ENCODE assay signal across 8 cellular contexts in the genomic region with DNA sequence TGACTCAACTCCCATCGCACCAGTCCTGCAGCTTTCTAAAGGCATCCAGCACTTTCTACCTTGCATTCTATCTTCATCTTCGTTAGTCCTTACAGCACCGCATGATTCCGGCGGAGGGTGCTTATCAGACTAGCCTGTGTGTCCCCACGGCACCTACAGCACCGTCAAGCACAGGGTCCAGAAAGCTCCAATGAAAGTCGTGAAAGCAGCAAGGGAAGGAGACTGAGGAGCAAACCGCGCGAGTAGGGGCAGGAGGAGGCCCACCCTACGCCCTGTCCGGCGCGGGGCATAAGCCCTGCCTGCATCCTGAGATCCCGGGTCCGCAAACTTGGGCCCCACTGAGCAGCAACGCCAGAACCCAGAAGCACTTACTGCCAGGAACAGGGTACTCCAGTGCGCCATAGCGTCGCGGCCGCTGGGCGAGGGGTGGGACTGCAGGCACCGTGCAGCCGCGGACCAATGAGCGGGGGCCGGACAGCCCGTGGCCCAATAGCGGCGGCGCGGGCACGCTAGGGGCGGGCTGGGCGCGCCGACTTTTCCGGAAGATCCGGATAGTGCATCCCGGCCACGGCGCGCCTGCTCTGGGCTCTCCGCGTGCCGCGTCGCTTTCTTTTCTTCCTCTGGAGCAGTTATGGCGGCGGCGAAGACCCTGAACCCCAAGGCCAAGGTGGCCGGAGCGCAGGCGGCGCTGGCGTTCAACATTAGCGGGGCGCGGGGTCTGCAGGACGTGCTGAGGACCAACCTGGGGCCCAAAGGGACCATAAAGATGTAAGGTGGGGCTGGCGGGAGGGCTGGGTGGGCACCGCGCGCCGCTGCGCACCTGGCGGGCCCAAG.
DNase-seq lines count a peak whose midpoint lies in the region; ATAC-seq and TF ChIP-seq lines count a peak whose summit lies in the region.

No MANE protein-coding gene starts in this region.

- ATAC-seq in GM18499 (IDR thresholded peaks at IDR 0.05; ENCODE audit: insufficient read depth, unreplicated experiment) (peak; percentile 93), HG02885 (IDR thresholded peaks at IDR 0.05; ENCODE audit: poor library complexity, unreplicated experiment) (peak; percentile 99), T-cell (replicated peaks in 1 of 4) (peak; percentile 97 to 99 (median 99))

- H3K4me1 ChIP-seq in left ventricle myocardium inferior (peaks cover 28% of the 10 kb centered on the region), prostate gland (replicated peaks) (peaks cover 9% of the 10 kb centered on the region)

- peak overlapping the region; percentile 89 for H3K27ac ChIP-seq in left ventricle myocardium inferior (replicated peaks)
- peak overlapping the region; percentile 86 to 90 for H3K27ac ChIP-seq in prostate gland

- no peaks in the 10 kb centered on the region for H3K36me3 Mint-ChIP-seq in T-cell

- intact Hi-C loops in left ventricle myocardium inferior (cut with micrococcal nuclease) (no loop called here), prostate gland (cut with DNase I) (no loop called here)

- H3K4me3 ChIP-seq in left ventricle myocardium inferior (peak overlapping the region; percentile 99), prostate gland (peak overlapping the region; percentile 70 to 93)

- no peaks in the 10 kb centered on the region for H3K9me3 Mint-ChIP-seq in T-cell

- TF ChIP-seq CTCF in left ventricle myocardium inferior (IDR thresholded peaks at IDR 0.05; ENCODE audit: borderline replicate concordance) (peak; percentile 39), prostate gland (IDR thresholded peaks at IDR 0.05) (peak; percentile 17 to 65 (median 36))

- peaks cover 14% of the 10 kb centered on the region for H3K36me3 ChIP-seq in left ventricle myocardium inferior
- H3K36me3 ChIP-seq in prostate gland: no peaks in the 10 kb centered on the region

- H3K9me3 ChIP-seq in left ventricle myocardium inferior (replicated peaks) (no peaks in the 10 kb centered on the region), prostate gland (no peaks in the 10 kb centered on the region)

- H3K27me3 ChIP-seq in left ventricle myocardium inferior (ENCODE audit: low read depth) (no peaks in the 10 kb centered on the region), prostate gland (replicated peaks; ENCODE audit: insufficient read depth) (no peaks in the 10 kb centered on the region)

- H3K27ac Mint-ChIP-seq in T-cell: peak overlapping the region; percentile 83 to 91

- peaks cover 12 to 39% (median 27%) of the 10 kb centered on the region in 3 donors for H3K4me1 Mint-ChIP-seq in T-cell

- WGBS in prostate gland: under 1% methylated on average over 60 of the region's 69 CpGs

- peak overlapping the region; percentile 90 to 93 (median 91) for H3K4me3 Mint-ChIP-seq in T-cell

- POLR2A ChIA-PET in T-cell (lab: Charles Lee): interaction anchor here in 1 of 2 donors (0.6 to 0.7 kb wide), 2 partner anchors 878 to 1822 kb away, joined by 5 to 6 read pairs; a partner anchor contains a TSS

- TF ChIP-seq POLR2A in prostate gland (IDR thresholded peaks at IDR 0.05): peak; percentile 66

- H3K27me3 Mint-ChIP-seq in T-cell: no peaks in the 10 kb centered on the region

- peak; percentile 83 for DNase-seq in NCI-H146 treated with DMSO at 0.1 percent for 48 hours (lab: John Stamatoyannopoulos, UW; ENCODE audit: unreplicated experiment)
- DNase-seq in T-cell: peak; percentile 65 to 89 (median 81)
- peak; percentile 80 for DNase-seq in amniotic epithelial cell (ENCODE audit: low read depth)
- DNase-seq in left ventricle myocardium inferior: peak; percentile 91
- peak; percentile 93 for DNase-seq in prostate gland (ENCODE audit: low spot score)
- peak; percentile 91 for DNase-seq in ureter (ENCODE audit: low spot score)

- CTCF ChIA-PET in T-cell (lab: Charles Lee): interaction anchor here in 1 of 2 donors (0.5 to 0.9 kb wide), 2 partner anchors 19 to 1245 kb away, joined by 3 read pairs; a partner anchor contains a TSS

Comparison
In these comparisons a context has a peak if more than half of its experiments do, and no peak if none do; other contexts are left out.
1. Peak in every context shown above with its lines: DNase-seq, ATAC-seq, H3K4me3 ChIP-seq and H3K27ac ChIP-seq.